ENCODE assay signal across 14 cellular contexts in the genomic region with DNA sequence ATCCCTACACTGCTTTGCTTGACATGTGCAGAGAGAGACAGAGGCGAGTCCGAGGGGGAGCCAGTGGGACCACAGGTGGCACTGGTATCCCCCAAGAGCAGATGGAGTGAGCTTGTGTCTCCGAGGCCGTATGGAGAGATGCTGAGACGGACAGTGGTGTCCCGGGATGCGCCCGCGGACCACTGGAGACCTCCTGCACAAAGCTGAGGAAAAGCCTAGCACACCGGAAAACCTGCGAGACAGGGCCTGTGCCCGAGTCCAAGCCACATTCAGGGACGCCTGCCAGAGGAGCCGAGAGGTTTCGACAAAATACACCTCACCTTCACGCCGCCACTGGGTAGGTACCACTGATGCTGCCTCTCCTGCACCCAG.
DNase-seq lines count a peak whose midpoint lies in the region; ATAC-seq and TF ChIP-seq lines count a peak whose summit lies in the region.
"Had no signal": no experiment of that assay in that cellular context is flagged by ENCODE, and none has a peak within 500 bp of the region (broad histone marks: within the 10 kb centered on the region; RNA-seq: fewer than 3 reads in every experiment).

No MANE protein-coding gene starts in this region.

- H3K27ac Mint-ChIP-seq in endodermal cell = no peak overlapping the region
- H3K27ac Mint-ChIP-seq: B cell; CD4-positive, alpha-beta T cell had no signal

- peak overlapping the region; percentile 58 for H3K4me2 ChIP-seq in parathyroid adenoma (ENCODE audit: low read length)

- H3K4me1 Mint-ChIP-seq in endodermal cell = no peaks in the 10 kb centered on the region

- H3K4me3 Mint-ChIP-seq in endodermal cell = peak overlapping the region; percentile 81
- H3K4me3 Mint-ChIP-seq: CD4-positive, alpha-beta T cell had no signal

- H3K27me3 Mint-ChIP-seq in endodermal cell (ENCODE audit: insufficient read depth) = peaks cover 3% of the 10 kb centered on the region
- H3K27me3 Mint-ChIP-seq: B cell had no signal

- no peaks in the 10 kb centered on the region for H3K79me2 ChIP-seq in parathyroid adenoma

- H3K9ac ChIP-seq in HUES6 (ENCODE audit: low read length) = no peak overlapping the region
- H3K9ac ChIP-seq in endodermal cell (ENCODE audit: extremely low read depth, low read length, poor library complexity, severe bottlenecking) = no peak overlapping the region
- H3K9ac ChIP-seq in parathyroid adenoma = no peak overlapping the region

- H3K36me3 Mint-ChIP-seq in endodermal cell (ENCODE audit: low read depth) = peaks cover 20% of the 10 kb centered on the region

- no peaks in the 10 kb centered on the region for H3K36me3 ChIP-seq in left ventricle myocardium inferior
- H3K36me3 ChIP-seq in HUES6 (ENCODE audit: control insufficient read depth, insufficient read depth, low read length) = no peaks in the 10 kb centered on the region; the same call in 1 of the 2 replicates
- H3K36me3 ChIP-seq in endodermal cell (ENCODE audit: control insufficient read depth, insufficient read depth, low read length) = no peaks in the 10 kb centered on the region
- H3K36me3 ChIP-seq in parathyroid adenoma (ENCODE audit: control insufficient read depth, insufficient read depth, low read length) = no peaks in the 10 kb centered on the region

- H3K27me3 ChIP-seq in left ventricle myocardium inferior (ENCODE audit: low read depth) = no peaks in the 10 kb centered on the region
- H3K27me3 ChIP-seq in HUES6 (ENCODE audit: control insufficient read depth, insufficient read depth, low read length) = peaks cover 6% of the 10 kb centered on the region
- H3K27me3 ChIP-seq in endodermal cell (ENCODE audit: control insufficient read depth, insufficient read depth, low read length, poor library complexity, severe bottlenecking) = no peaks in the 10 kb centered on the region
- H3K27me3 ChIP-seq in parathyroid adenoma (ENCODE audit: control insufficient read depth, insufficient read depth, low read length) = no peaks in the 10 kb centered on the region

- intact Hi-C loops in left ventricle myocardium inferior (cut with micrococcal nuclease) (no loop called here), Right ventricle myocardium inferior (cut with DNase I) (no loop called here)

- WGBS in endodermal cell (ENCODE audit: insufficient coverage in 1 of 2, insufficient read length in 1 of 2), 2 experiments = 90 to 91% methylated on average over 13 to 17 of the region's 17 CpGs

- peak overlapping the region; percentile 78 for H3K4me3 ChIP-seq in left ventricle myocardium inferior
- H3K4me3 ChIP-seq in HUES6 (ENCODE audit: low read depth, low read length) = peak overlapping the region; percentile 76
- peak overlapping the region; percentile 76 for H3K4me3 ChIP-seq in endodermal cell (ENCODE audit: low read length)
- H3K4me3 ChIP-seq in parathyroid adenoma (ENCODE audit: low read depth, low read length) = peak overlapping the region; percentile 67

- DNase-seq in left ventricle myocardium inferior (no peak), Right ventricle myocardium inferior (ENCODE audit: missing footprints) (no peak), endodermal cell (no peak), NCI-H1930 (lab: John Stamatoyannopoulos, UW) (no peak), NCI-H446 (lab: John Stamatoyannopoulos, UW) (no peak)
- DNase-seq in activated CD4-positive, CD25-positive, alpha-beta regulatory T cell (lab: John Stamatoyannopoulos, UW) = no peak
- DNase-seq: Calu3; CD4-positive, alpha-beta T cell; DMS 273 treated with DMSO at 0.1 percent for 48 hours had no signal

- no peak for TF ChIP-seq CTCF in left ventricle myocardium inferior (IDR thresholded peaks at IDR 0.05; ENCODE audit: borderline replicate concordance)
- no peak for TF ChIP-seq CTCF in endodermal cell (conservative IDR thresholded peaks at IDR 0.05)
- TF ChIP-seq CTCF in parathyroid adenoma (IDR thresholded peaks at IDR 0.05) = no peak

- H3K4me1 ChIP-seq in left ventricle myocardium inferior (no peaks in the 10 kb centered on the region), HUES6 (ENCODE audit: control insufficient read depth, insufficient read depth, low read length) (0 out of 2 replicates have a peak, but pooled peaks cover 5% of the 10 kb centered on the region), endodermal cell (ENCODE audit: control insufficient read depth, insufficient read depth, low read length) (no peaks in the 10 kb centered on the region), parathyroid adenoma (no peaks in the 10 kb centered on the region)

- ATAC-seq in Right ventricle myocardium inferior = no peak
- ATAC-seq: HCT116 had no signal

- no peak overlapping the region for H2AFZ ChIP-seq in parathyroid adenoma

- H3K9me3 Mint-ChIP-seq in endodermal cell = peaks cover 44% of the 10 kb centered on the region
- H3K9me3 Mint-ChIP-seq: CD4-positive, alpha-beta T cell had no signal

- H3K27ac ChIP-seq in left ventricle myocardium inferior (replicated peaks) (no peak overlapping the region), HUES6 (ENCODE audit: low read depth, low read length) (no peak overlapping the region), endodermal cell (ENCODE audit: low read depth, low read length) (no peak overlapping the region), parathyroid adenoma (no peak overlapping the region)
- H3K27ac ChIP-seq: HL-60 had no signal

- H3K9me3 ChIP-seq in left ventricle myocardium inferior (replicated peaks) = peaks cover 20% of the 10 kb centered on the region
- peaks cover 24% of the 10 kb centered on the region for H3K9me3 ChIP-seq in HUES6 (ENCODE audit: control insufficient read depth, insufficient read depth, low read depth, low read length)
- H3K9me3 ChIP-seq in endodermal cell (ENCODE audit: control insufficient read depth, low read length) = peaks cover 31% of the 10 kb centered on the region
- no peaks in the 10 kb centered on the region for H3K9me3 ChIP-seq in parathyroid adenoma (ENCODE audit: control insufficient read depth, low read length)
